Comparison of ENCODE assay signal across 20 cellular contexts in genomic region chr9:16449331-16449730, GRCh38.
"Had no signal": no experiment of that assay in that cellular context is flagged by ENCODE, and none has a peak within 500 bp of the region (broad histone marks: within the 10 kb centered on the region; RNA-seq: fewer than 3 reads in every experiment).

No MANE protein-coding gene starts in this region.

- H3K4me3 ChIP-seq: breast epithelium, upper lobe of right lung had no signal

- ATAC-seq: activated CD4-positive, alpha-beta T cell treated with anti-CD3 and anti-CD28 coated beads for 36 hours; esophagus mucosa; left ventricle myocardium superior; natural killer cell; stimulated activated naive CD8-positive, alpha-beta T cell treated with anti-CD3 and anti-CD28 coated beads, Interleukin-15, Interleukin-2, amounts not matched to agents 100 U/mL and 50 U/mL, for 24 hours; upper lobe of right lung had no signal

- H3K36me3 ChIP-seq: breast epithelium, upper lobe of right lung had no signal

- H3K4me1 ChIP-seq: breast epithelium, upper lobe of right lung had no signal

- H3K9me3 ChIP-seq: breast epithelium, upper lobe of right lung had no signal

- H3K27ac ChIP-seq: breast epithelium, upper lobe of right lung had no signal

- H3K27me3 ChIP-seq: breast epithelium, upper lobe of right lung had no signal

- DNase-seq: activated B cell treated with CpG ODN at 0.5 μM for 24 hours; activated CD4-positive, alpha-beta T cell treated with anti-CD3 and anti-CD28 coated beads for 36 hours; activated CD4-positive, alpha-beta T cell treated with anti-CD3 and anti-CD28 coated beads, Interleukin-2, amount 50 U/mL, for 48 hours; activated CD8-positive, alpha-beta memory T cell treated with anti-CD3 and anti-CD28 coated beads, Interleukin-2, amount 50 U/mL, for 48 hours; activated naive CD4-positive, alpha-beta T cell treated with Interleukin-2 at 50 U/mL for 16 hours; activated naive CD8-positive, alpha-beta T cell treated with anti-CD3 and anti-CD28 coated beads for 36 hours; activated T-cell treated with anti-CD3 and anti-CD28 coated beads, Interleukin-2, amount 50 U/mL, for 48 hours; amniotic stem cell; effector memory CD4-positive, alpha-beta T cell; foreskin melanocyte; kidney glomerular epithelial cell; left ventricle myocardium superior; midbrain; natural killer cell; retina; stimulated activated CD4-positive, alpha-beta T cell treated with anti-CD3 and anti-CD28 coated beads, Interleukin-4, amount 100 ng/mL, for 4 hours; stimulated activated naive CD8-positive, alpha-beta T cell treated with anti-CD3 and anti-CD28 coated beads, Interleukin-15, Interleukin-2, amounts not matched to agents 100 U/mL and 50 U/mL, for 24 hours; upper lobe of right lung had no signal
